ENCODE assay signal across 9 cellular contexts in genomic region chr2:96359310-96359709, GRCh38. TPM values are rescaled to one million over a fixed set of nuclear protein-coding genes. Genes with fewer than 3 reads are reported as not detected.
DNase-seq lines count a peak whose midpoint lies in the region; ATAC-seq and TF ChIP-seq lines count a peak whose summit lies in the region.
"Had no signal": no experiment of that assay in that cellular context is flagged by ENCODE, and none has a peak within 500 bp of the region (broad histone marks: within the 10 kb centered on the region; RNA-seq: fewer than 3 reads in every experiment).

No MANE protein-coding gene starts in this region.

- H3K9me3 ChIP-seq in heart left ventricle = no peaks in the 10 kb centered on the region
- no peaks in the 10 kb centered on the region for H3K9me3 ChIP-seq in right atrium auricular region

- peaks cover 56% of the 10 kb centered on the region for H3K36me3 Mint-ChIP-seq in activated CD4-positive, alpha-beta T cell treated with anti-CD3 and anti-CD28 coated beads, Interleukin-2, amount 10 ng/mL, durations not matched to agents 24 days and 14 days (ENCODE audit: low read depth)
- H3K36me3 Mint-ChIP-seq in type B pancreatic cell = peaks cover 20% of the 10 kb centered on the region

- H3K36me3 ChIP-seq in heart left ventricle (peaks cover 0 to 17% (median 0%) of the 10 kb centered on the region in 9 donors), right atrium auricular region (no peaks in the 10 kb centered on the region)

- intact Hi-C loops in heart left ventricle (cut with DNase I) = loop anchor here in 1 of 10 donors (2.0 kb wide), 1 partner anchor 149 kb away; no protein-coding TSS in a partner anchor
- intact Hi-C loops in activated CD4-positive, alpha-beta T cell treated with anti-CD3 and anti-CD28 coated beads, Interleukin-2, amount 10 ng/mL, durations not matched to agents 24 days and 14 days (cut with micrococcal nuclease) = no loop called here

- TF ChIP-seq CTCF in heart left ventricle (IDR thresholded peaks at IDR 0.05) = peak in 7 of 12 donors; percentile 15 to 49 (median 29)
- peak in 1 of 2 donors; percentile 27 for TF ChIP-seq CTCF in right atrium auricular region (IDR thresholded peaks at IDR 0.05)
- TF ChIP-seq CTCF in type B pancreatic cell (conservative IDR thresholded peaks at IDR 0.05) = peak; percentile 31

- H3K27ac ChIP-seq in heart left ventricle = no peak overlapping the region
- H3K27ac ChIP-seq in right atrium auricular region = no peak overlapping the region

- H3K27ac Mint-ChIP-seq in activated CD4-positive, alpha-beta T cell treated with anti-CD3 and anti-CD28 coated beads, Interleukin-2, amount 10 ng/mL, durations not matched to agents 24 days and 14 days = peak overlapping the region; percentile 74
- no peak overlapping the region for H3K27ac Mint-ChIP-seq in type B pancreatic cell

- H3K27me3 ChIP-seq in heart left ventricle (no peaks in the 10 kb centered on the region), right atrium auricular region (no peaks in the 10 kb centered on the region)

- H3K27me3 Mint-ChIP-seq in activated CD4-positive, alpha-beta T cell treated with anti-CD3 and anti-CD28 coated beads, Interleukin-2, amount 10 ng/mL, durations not matched to agents 24 days and 14 days = no peaks in the 10 kb centered on the region
- no peaks in the 10 kb centered on the region for H3K27me3 Mint-ChIP-seq in type B pancreatic cell

- H3K4me3 Mint-ChIP-seq in activated CD4-positive, alpha-beta T cell treated with anti-CD3 and anti-CD28 coated beads, Interleukin-2, amount 10 ng/mL, durations not matched to agents 24 days and 14 days = no peak overlapping the region
- H3K4me3 Mint-ChIP-seq in type B pancreatic cell = no peak overlapping the region

- DNase-seq in heart left ventricle = peak in 1 of 5 donors; percentile 52
- no peak for DNase-seq in right atrium auricular region (ENCODE audit: low spot score)
- peak; percentile 73 for DNase-seq in activated CD4-positive, alpha-beta T cell treated with anti-CD3 and anti-CD28 coated beads, Interleukin-2, amount 10 ng/mL, durations not matched to agents 24 days and 14 days
- peak; percentile 34 for DNase-seq in glomerular visceral epithelial cell (ENCODE audit: extremely low spot score)
- no peak for DNase-seq in type B pancreatic cell (ENCODE audit: extremely low spot score, unreplicated experiment)
- DNase-seq in HuH-7.5 (ENCODE audit: low spot score) = no peak

- no peak for TF ChIP-seq POLR2A in heart left ventricle (IDR thresholded peaks at IDR 0.05)

- H3K4me1 ChIP-seq in heart left ventricle (peaks cover 0 to 17% (median 2%) of the 10 kb centered on the region in 12 donors), right atrium auricular region (peaks cover 0 to 3% of the 10 kb centered on the region in 2 donors)

- ATAC-seq in heart left ventricle (peak in 3 of 4 donors; percentile 57 to 64 (median 59)), HG03095 (IDR thresholded peaks at IDR 0.05; ENCODE audit: unreplicated experiment) (no peak), GM19328 (IDR thresholded peaks at IDR 0.05; ENCODE audit: unreplicated experiment) (no peak)
- ATAC-seq: K562 had no signal

- no peaks in the 10 kb centered on the region for H3K9me3 Mint-ChIP-seq in activated CD4-positive, alpha-beta T cell treated with anti-CD3 and anti-CD28 coated beads, Interleukin-2, amount 10 ng/mL, durations not matched to agents 24 days and 14 days
- H3K9me3 Mint-ChIP-seq in type B pancreatic cell = no peaks in the 10 kb centered on the region

- 54 to 76% (median 73%) methylated on average over 2 of the region's 2 CpGs for WGBS in heart left ventricle, 4 donors

- peaks cover 8% of the 10 kb centered on the region for H3K4me1 Mint-ChIP-seq in activated CD4-positive, alpha-beta T cell treated with anti-CD3 and anti-CD28 coated beads, Interleukin-2, amount 10 ng/mL, durations not matched to agents 24 days and 14 days
- no peaks in the 10 kb centered on the region for H3K4me1 Mint-ChIP-seq in type B pancreatic cell (ENCODE audit: unreplicated experiment)

- H3K4me3 ChIP-seq in heart left ventricle (no peak overlapping the region), right atrium auricular region (no peak overlapping the region)
- H3K4me3 ChIP-seq: K562 had no signal

RNA-seq across cellular contexts. Expression of gene NCAPH, which starts 23.7 kb away (rescaled TPM):
- total RNA-seq in heart left ventricle = 1 to 10 TPM in 1 of 9 donors, under 1 TPM in 8; 0.19 to 7.4 (median 0.48) TPM
- polyA plus RNA-seq in heart left ventricle = under 1 TPM; 0.46 to 0.64 TPM
- total RNA-seq in right atrium auricular region = under 1 TPM; 0.12 to 0.52 TPM
- 59.0 and 62.2 TPM in 2 replicates for total RNA-seq in activated CD4-positive, alpha-beta T cell treated with anti-CD3 and anti-CD28 coated beads, Interleukin-2, amount 10 ng/mL, durations not matched to agents 24 days and 14 days
- 13.6 and 34.9 TPM in 2 replicates for total RNA-seq in type B pancreatic cell (ENCODE audit: low replicate concordance)

RNA-seq across cellular contexts. Expression of gene ITPRIPL1, which starts 34.2 kb away (rescaled TPM):
- 1 to 10 TPM in 7 of 9 donors, under 1 TPM in 2; 0.65 to 3.8 (median 1.5) TPM for total RNA-seq in heart left ventricle
- under 1 TPM; 0.80 to 0.83 TPM for polyA plus RNA-seq in heart left ventricle
- total RNA-seq in right atrium auricular region = 1 to 10 TPM in 1 of 2 donors, under 1 TPM in 1; 0.44 to 1.5 TPM
- 51.4 and 53.9 TPM in 2 replicates for total RNA-seq in activated CD4-positive, alpha-beta T cell treated with anti-CD3 and anti-CD28 coated beads, Interleukin-2, amount 10 ng/mL, durations not matched to agents 24 days and 14 days
- 3.5 and 11.6 TPM in 2 replicates for total RNA-seq in type B pancreatic cell (ENCODE audit: low replicate concordance)

RNA-seq across cellular contexts. Expression of gene SNRNP200, which starts 54.0 kb away (rescaled TPM):
- total RNA-seq in heart left ventricle = 10 to 100 TPM; 54.6 to 85.5 (median 66.6) TPM
- 10 to 100 TPM; 38.8 to 71.2 TPM for polyA plus RNA-seq in heart left ventricle
- total RNA-seq in right atrium auricular region = 10 to 100 TPM; 42.2 to 68.8 TPM
- 197 and 203 TPM in 2 replicates for total RNA-seq in activated CD4-positive, alpha-beta T cell treated with anti-CD3 and anti-CD28 coated beads, Interleukin-2, amount 10 ng/mL, durations not matched to agents 24 days and 14 days
- 136 and 184 TPM in 2 replicates for total RNA-seq in type B pancreatic cell (ENCODE audit: low replicate concordance)

Comparison
In these comparisons a context has a peak if more than half of its experiments do, and no peak if none do; other contexts are left out.
1. ATAC-seq: peak in heart left ventricle (3 of 4); none in HG03095 (single experiment) and GM19328 (single experiment).
2. DNase-seq: peak in activated CD4-positive, alpha-beta T cell treated with anti-CD3 and anti-CD28 coated beads, Interleukin-2, amount 10 ng/mL, durations not matched to agents 24 days and 14 days (single experiment) and glomerular visceral epithelial cell (single experiment); none in right atrium auricular region (single experiment), type B pancreatic cell (single experiment) and HuH-7.5 (single experiment).